ENCODE assay signal across 13 cellular contexts in the genomic region with DNA sequence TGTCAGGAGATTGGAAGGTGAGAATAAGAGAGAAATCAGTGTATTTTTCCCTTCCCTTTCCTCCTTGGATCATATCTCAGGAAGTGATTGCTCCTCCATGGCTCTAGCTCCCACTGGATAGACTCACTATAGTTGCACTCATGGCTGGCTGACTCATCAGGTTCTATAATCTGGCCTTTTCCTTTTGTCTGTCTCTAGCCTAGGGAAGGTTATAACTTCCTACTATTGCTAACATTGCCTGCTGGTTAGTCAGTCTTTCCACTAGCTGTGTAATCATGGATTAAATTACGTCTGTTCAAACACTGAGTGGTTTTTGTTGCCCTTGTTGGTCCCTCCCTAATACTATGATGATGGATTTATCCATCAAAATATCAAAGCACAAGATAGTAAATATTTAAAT.
DNase-seq lines count a peak whose midpoint lies in the region; ATAC-seq, FAIRE-seq and TF ChIP-seq lines count a peak whose summit lies in the region.
"Had no signal": no experiment of that assay in that cellular context is flagged by ENCODE, and none has a peak within 500 bp of the region (broad histone marks: within the 10 kb centered on the region; RNA-seq: fewer than 3 reads in every experiment).

No MANE protein-coding gene starts in this region.

- ATAC-seq in left lung = peak; percentile 87
- no peak for ATAC-seq in stimulated activated effector memory CD8-positive, alpha-beta T cell treated with anti-CD3 and anti-CD28 coated beads, Interleukin-12 subunit alpha, Interleukin-12 subunit beta, amount 100 ng/mL, for 72 hours
- ATAC-seq in HG02610 (IDR thresholded peaks at IDR 0.05; ENCODE audit: unreplicated experiment) = no peak
- ATAC-seq: activated T-helper 17 cell treated with anti-CD3 and anti-CD28 coated beads, Interleukin-2, amount 50 U/mL, for 72 hours had no signal

- no peaks in the 10 kb centered on the region for H3K27me3 ChIP-seq in bronchial epithelial cell (ENCODE audit: control insufficient read depth, insufficient read depth, low read length)
- no peaks in the 10 kb centered on the region for H3K27me3 ChIP-seq in left lung
- H3K27me3 ChIP-seq in ascending aorta = no peaks in the 10 kb centered on the region
- H3K27me3 ChIP-seq: upper lobe of left lung had no signal

- DNase-seq in DMS53 (lab: John Stamatoyannopoulos, UW) = peak; percentile 94
- DNase-seq in NCI-H226 = peak; percentile 96
- peak; percentile 99 for DNase-seq in bronchial epithelial cell (ENCODE audit: low read depth)
- no peak for DNase-seq in left lung
- DNase-seq in stimulated activated effector memory CD8-positive, alpha-beta T cell treated with anti-CD3 and anti-CD28 coated beads, Interleukin-12 subunit alpha, Interleukin-12 subunit beta, amount 100 ng/mL, for 72 hours (ENCODE audit: low spot score in 2 of 2) = no peak
- no peak for DNase-seq in ascending aorta (ENCODE audit: low spot score in 2 of 2)
- no peak for DNase-seq in NCI-H526 (lab: John Stamatoyannopoulos, UW)
- DNase-seq: erythroblast; NCI-H1694 treated with DMSO at 0.1 percent for 48 hours; stimulated activated CD4-positive, alpha-beta T cell treated with anti-CD3 and anti-CD28 coated beads, Interleukin-4, amount 100 ng/mL, for 24 hours; upper lobe of left lung had no signal

- H3K36me3 ChIP-seq in bronchial epithelial cell (ENCODE audit: control insufficient read depth, insufficient read depth, low read length) (no peaks in the 10 kb centered on the region), left lung (no peaks in the 10 kb centered on the region), ascending aorta (no peaks in the 10 kb centered on the region)
- H3K36me3 ChIP-seq: upper lobe of left lung had no signal

- no peaks in the 10 kb centered on the region for H3K9me3 ChIP-seq in left lung
- no peaks in the 10 kb centered on the region for H3K9me3 ChIP-seq in ascending aorta
- H3K9me3 ChIP-seq: upper lobe of left lung had no signal

- H3K4me1 ChIP-seq in left lung (no peaks in the 10 kb centered on the region), ascending aorta (no peaks in the 10 kb centered on the region)
- H3K4me1 ChIP-seq: upper lobe of left lung had no signal

- intact Hi-C loops in left lung (cut with DNase I) = no loop called here
- intact Hi-C loops in ascending aorta (cut with DNase I) = no loop called here

- H3K27ac ChIP-seq in left lung = no peak overlapping the region
- H3K27ac ChIP-seq in ascending aorta = no peak overlapping the region
- H3K27ac ChIP-seq: upper lobe of left lung had no signal

- H3K4me3 ChIP-seq in bronchial epithelial cell (ENCODE audit: low read depth, low read length) (no peak overlapping the region), left lung (no peak overlapping the region), ascending aorta (no peak overlapping the region)
- H3K4me3 ChIP-seq: upper lobe of left lung had no signal

- H3K4me1 Mint-ChIP-seq in stimulated activated effector memory CD8-positive, alpha-beta T cell treated with anti-CD3 and anti-CD28 coated beads, Interleukin-12 subunit alpha, Interleukin-12 subunit beta, amount 100 ng/mL, for 72 hours = no peaks in the 10 kb centered on the region
- H3K4me1 Mint-ChIP-seq: activated T-helper 17 cell treated with anti-CD3 and anti-CD28 coated beads, Interleukin-2, amount 50 U/mL, for 72 hours had no signal

- H3K4me3 Mint-ChIP-seq in stimulated activated effector memory CD8-positive, alpha-beta T cell treated with anti-CD3 and anti-CD28 coated beads, Interleukin-12 subunit alpha, Interleukin-12 subunit beta, amount 100 ng/mL, for 72 hours = no peak overlapping the region
- H3K4me3 Mint-ChIP-seq: activated T-helper 17 cell treated with anti-CD3 and anti-CD28 coated beads, Interleukin-2, amount 50 U/mL, for 72 hours had no signal

- no peaks in the 10 kb centered on the region for H3K36me3 Mint-ChIP-seq in stimulated activated effector memory CD8-positive, alpha-beta T cell treated with anti-CD3 and anti-CD28 coated beads, Interleukin-12 subunit alpha, Interleukin-12 subunit beta, amount 100 ng/mL, for 72 hours

- peaks cover 3% of the 10 kb centered on the region for H3K9me3 Mint-ChIP-seq in stimulated activated effector memory CD8-positive, alpha-beta T cell treated with anti-CD3 and anti-CD28 coated beads, Interleukin-12 subunit alpha, Interleukin-12 subunit beta, amount 100 ng/mL, for 72 hours
- H3K9me3 Mint-ChIP-seq: activated T-helper 17 cell treated with anti-CD3 and anti-CD28 coated beads, Interleukin-2, amount 50 U/mL, for 72 hours had no signal

- TF ChIP-seq CTCF in bronchial epithelial cell (IDR thresholded peaks at IDR 0.05; ENCODE audit: insufficient read depth, low read length, severe bottlenecking) = no peak
- TF ChIP-seq CTCF in left lung (IDR thresholded peaks at IDR 0.05) = no peak
- TF ChIP-seq CTCF in ascending aorta (IDR thresholded peaks at IDR 0.05) = no peak

- FAIRE-seq in bronchial epithelial cell (lab: Jason Lieb, UNC) = no peak

- H3K27ac Mint-ChIP-seq in stimulated activated effector memory CD8-positive, alpha-beta T cell treated with anti-CD3 and anti-CD28 coated beads, Interleukin-12 subunit alpha, Interleukin-12 subunit beta, amount 100 ng/mL, for 72 hours = no peak overlapping the region
- H3K27ac Mint-ChIP-seq: activated T-helper 17 cell treated with anti-CD3 and anti-CD28 coated beads, Interleukin-2, amount 50 U/mL, for 72 hours had no signal

Comparison
In these comparisons a context has a peak if more than half of its experiments do, and no peak if none do; other contexts are left out.
1. DNase-seq: peak in DMS53 (single experiment), NCI-H226 (single experiment) and bronchial epithelial cell (single experiment); none in left lung (0 of 2), stimulated activated effector memory CD8-positive, alpha-beta T cell treated with anti-CD3 and anti-CD28 coated beads, Interleukin-12 subunit alpha, Interleukin-12 subunit beta, amount 100 ng/mL, for 72 hours (0 of 2), ascending aorta (0 of 2) and NCI-H526 (0 of 2).